ENCODE assay signal across 8 cellular contexts in genomic region chr1:1033009-1033587, GRCh38. TPM values are rescaled to one million over a fixed set of nuclear protein-coding genes. Genes with fewer than 3 reads are reported as not detected.
DNase-seq lines count a peak whose midpoint lies in the region; ATAC-seq, FAIRE-seq and TF ChIP-seq lines count a peak whose summit lies in the region.

No MANE protein-coding gene starts in this region.

- CTCF ChIA-PET in HEK293T (lab: Yijun Ruan, JAX) (interaction anchor here (0.6 kb wide), 1 partner anchor 26 kb away, joined by 3 read pairs; no protein-coding TSS in a partner anchor), K562 (lab: Yijun Ruan, JAX; ENCODE audit: low intra/inter-chr PET ratio) (interaction anchor here (0.9 to 1.3 kb wide), 3 partner anchors 14 to 259 kb away, joined by 4 to 6 read pairs (median 4); no protein-coding TSS in a partner anchor)

- intact Hi-C loops in K562 (cut with micrococcal nuclease), result loop anchor here (1.0 kb wide), 2 partner anchors 29 to 83 kb away; partner anchors contain the start of gene C1orf159

- 17% methylated on average over 29 of the region's 73 CpGs for WGBS in K562 (ENCODE audit: insufficient coverage, low coverage, missing lambda C conversion rate)

- H2AFZ ChIP-seq in K562 (ENCODE audit: low read depth, low read length), result no peak overlapping the region

- no peaks in the 10 kb centered on the region for H3K9me3 ChIP-seq in K562 (replicated peaks; ENCODE audit: control insufficient read depth, insufficient read depth, low read depth, low read length)

- POLR2A ChIA-PET in HEK293T (lab: Yijun Ruan, JAX), result no interaction called here
- POLR2A ChIA-PET in K562 (lab: Yijun Ruan, JAX), result interaction anchor here (0.6 to 1.2 kb wide), 3 partner anchors 9 to 80 kb away, joined by 3 to 4 read pairs (median 4); no protein-coding TSS in a partner anchor

- TF ChIP-seq CTCF in K562 (IDR thresholded peaks at IDR 0.05 in 2 of 3, conservative IDR thresholded peaks at IDR 0.05 in 1 of 3; ENCODE audit: insufficient read depth in 2 of 3, low read depth in 1 of 3, low read length in 3 of 3), result peak; percentile 85 to 93 (median 89)

- no peak for TF ChIP-seq EP300 in K562 (IDR thresholded peaks at IDR 0.05; ENCODE audit: low read length)

- peak overlapping the region; percentile 52; the same call in 1 of the 3 replicates for H3K27ac ChIP-seq in K562 (ENCODE audit: extremely low read depth, low read depth, low read length)

- H3K79me2 ChIP-seq in K562 (ENCODE audit: control insufficient read depth, insufficient read depth, low read length), result no peaks in the 10 kb centered on the region; the same call in 2 of the 3 replicates

- DNase-seq in HEK293T (ENCODE audit: extremely low spot score) (peak; percentile 55), NCI-H1105 treated with DMSO at 0.1 percent for 48 hours (lab: John Stamatoyannopoulos, UW) (peak; percentile 93), UCSD-AML1 (lab: John Stamatoyannopoulos, UW; ENCODE audit: unreplicated experiment) (peak; percentile 66), K562 (ENCODE audit: extremely low read depth in 1 of 4, low spot score in 3 of 4) (peak; percentile 90 to 96 (median 92)), iPS-NIHi7 (ENCODE audit: extremely low spot score) (peak; percentile 90), DMS53 treated with DMSO at 0.1 percent for 48 hours (lab: John Stamatoyannopoulos, UW; ENCODE audit: unreplicated experiment) (no peak)
- peak; percentile 90 for DNase-seq in stimulated activated CD4-positive, alpha-beta T cell treated with anti-CD3 and anti-CD28 coated beads, Interleukin-12 subunit alpha, Interleukin-12 subunit beta, amount 100 ng/mL, for 4 hours

- H3K9me1 ChIP-seq in K562 (ENCODE audit: control insufficient read depth, insufficient read depth, low read length), result no peaks in the 10 kb centered on the region

- H3K4me3 ChIP-seq in GM08714 (ENCODE audit: low read length), result peak overlapping the region; percentile 42; the same call in 1 of the 2 replicates
- H3K4me3 ChIP-seq in K562, result peak overlapping the region; percentile 35

- peaks cover 16% of the 10 kb centered on the region; the same call in 1 of the 2 replicates for H4K20me1 ChIP-seq in K562 (replicated peaks; ENCODE audit: control insufficient read depth, insufficient read depth, low read length)

- ATAC-seq in K562, result peak; percentile 99

- H3K27me3 ChIP-seq in K562 (ENCODE audit: control insufficient read depth in 2 of 2, insufficient read depth in 2 of 2, low read length in 2 of 2), result no peaks in the 10 kb centered on the region

- H3K9ac ChIP-seq in K562 (ENCODE audit: insufficient read depth in 1 of 2, low read depth in 2 of 2, low read length in 2 of 2), result peak overlapping the region; percentile 46 to 86; a peak in 3 of 4 replicates

- peak; percentile 86 for FAIRE-seq in K562 (lab: Jason Lieb, UNC)

- H3K36me3 ChIP-seq in K562 (ENCODE audit: control insufficient read depth, insufficient read depth, low read length), result peaks cover 13% of the 10 kb centered on the region; the same call in 1 of the 3 replicates

- in situ Hi-C loops in K562 (cut with MboI), result no loop called here

- TF ChIP-seq RAD21 in K562 (CRISPR knock-in tag; conservative IDR thresholded peaks at IDR 0.05 in 1 of 2, IDR thresholded peaks at IDR 0.05 in 1 of 2), result peak; percentile 83

- TF ChIP-seq POLR2A in K562 (conservative IDR thresholded peaks at IDR 0.05), result no peak

- BruUV-seq in K562 (replicated peaks; lab: Mats Ljungman, UMichigan), result no TSS peak

- H3K4me1 ChIP-seq in K562 (replicated peaks in 1 of 2; ENCODE audit: control insufficient read depth in 2 of 2, insufficient read depth in 2 of 2, low read length in 2 of 2), result peaks cover 0 to 65% of the 10 kb centered on the region in 2 experiments; a peak in 3 of 5 replicates

- peak overlapping the region; percentile 37; the same call in 1 of the 2 replicates for H3K4me2 ChIP-seq in K562 (ENCODE audit: insufficient read depth, low read length)

RNA-seq across cellular contexts. Expression of gene AGRN, which starts 13.2 kb away (rescaled TPM):
- 268 and 576 TPM in 2 replicates for total RNA-seq in K562 (2011; cell fraction: chromatin; rRNA removed; ENCODE audit: low replicate concordance)
- total RNA-seq in K562 (2011; cell fraction: nucleolus; rRNA removed), result 387 and 414 TPM in 2 replicates
- 326 and 377 TPM in 2 replicates for total RNA-seq in K562 (2011; cell fraction: nucleoplasm; rRNA removed)
- total RNA-seq in K562 (2014; rRNA removed) (29.5 and 37.2 TPM in 2 replicates), K562 (2014; rRNA removed; fragmentation: Illumina TruSeq; extraction: Trizol) (4.5 and 4.9 TPM in 2 replicates), K562 (2015; rRNA removed; fragmentation: Illumina TruSeq; extraction: Trizol) (12.0 and 13.2 TPM in 2 replicates), K562 (2021) (89.7 and 111 TPM in 2 replicates)
- polyA plus RNA-seq in K562 (2011; rRNA removed) (18.1 and 39.0 TPM in 2 replicates), K562 (2014; fragmentation: Illumina TruSeq; extraction: Trizol) (19.2 and 34.8 TPM in 2 replicates), K562 (2014; fragmentation: Nextera tagmentation; extraction: Ambion mirVana) (under 1 TPM; 0.04 to 0.06 TPM), K562 (2014; rRNA removed) (49.3 and 67.7 TPM in 2 replicates)
- polyA plus RNA-seq in K562 (2011; cell fraction: cytosol; rRNA removed), result 28.0 and 43.3 TPM in 2 replicates
- 483 and 499 TPM in 2 replicates for polyA plus RNA-seq in K562 (2011; cell fraction: nucleus; rRNA removed)
- polyA plus RNA-seq in K562 (2012), result 66.2 and 73.2 TPM in 2 replicates
- 12.6 and 21.4 TPM in 2 replicates for polyA minus RNA-seq in K562 (2011; rRNA and poly(A)+ RNA removed)
- polyA minus RNA-seq in K562 (2011; cell fraction: cytosol; rRNA and poly(A)+ RNA removed), result 33.4 and 47.6 TPM in 2 replicates
- 68.5 and 80.0 TPM in 2 replicates for polyA minus RNA-seq in K562 (2011; cell fraction: nucleus; rRNA and poly(A)+ RNA removed)

RNA-seq across cellular contexts. Expression of gene ISG15, which starts 19.8 kb away (rescaled TPM):
- total RNA-seq in K562 (2011; cell fraction: chromatin; rRNA removed; ENCODE audit: low replicate concordance), result 2.7 and 7.4 TPM in 2 replicates
- total RNA-seq in K562 (2011; cell fraction: nucleolus; rRNA removed), result 13.3 and 15.0 TPM in 2 replicates
- total RNA-seq in K562 (2011; cell fraction: nucleoplasm; rRNA removed), result 6.9 and 9.5 TPM in 2 replicates
- total RNA-seq in K562 (2014; rRNA removed) (58.3 and 70.7 TPM in 2 replicates), K562 (2014; rRNA removed; fragmentation: Illumina TruSeq; extraction: Trizol) (0.40 and 0.54 TPM in 2 replicates), K562 (2015; rRNA removed; fragmentation: Illumina TruSeq; extraction: Trizol) (10.8 and 11.6 TPM in 2 replicates), K562 (2021) (31.1 and 32.5 TPM in 2 replicates)
- polyA plus RNA-seq in K562 (2011; rRNA removed) (14.5 and 15.7 TPM in 2 replicates), K562 (2014; fragmentation: Illumina TruSeq; extraction: Trizol) (2.6 and 12.8 TPM in 2 replicates), K562 (2014; fragmentation: Nextera tagmentation; extraction: Ambion mirVana) (10 to 100 TPM in 1 of 2 experiments, 1 to 10 TPM in 1; 7.2 to 12.2 TPM), K562 (2014; rRNA removed) (50.8 and 56.1 TPM in 2 replicates)
- polyA plus RNA-seq in K562 (2011; cell fraction: cytosol; rRNA removed), result 26.4 and 90.5 TPM in 2 replicates
- 11.7 and 19.4 TPM in 2 replicates for polyA plus RNA-seq in K562 (2011; cell fraction: nucleus; rRNA removed)
- polyA plus RNA-seq in K562 (2012), result 26.7 and 43.1 TPM in 2 replicates
- polyA minus RNA-seq in K562 (2011; rRNA and poly(A)+ RNA removed), result 1.9 and 3.6 TPM in 2 replicates
- 6.9 and 7.5 TPM in 2 replicates for polyA minus RNA-seq in K562 (2011; cell fraction: cytosol; rRNA and poly(A)+ RNA removed)
- polyA minus RNA-seq in K562 (2011; cell fraction: nucleus; rRNA and poly(A)+ RNA removed), result 1.9 and 5.0 TPM in 2 replicates

RNA-seq across cellular contexts. Expression of gene HES4, which starts 33.2 kb away (rescaled TPM):
- total RNA-seq in K562 (2011; cell fraction: chromatin; rRNA removed; ENCODE audit: low replicate concordance), result 5.7 and 23.9 TPM in 2 replicates
- total RNA-seq in K562 (2011; cell fraction: nucleolus; rRNA removed), result 54.5 and 57.7 TPM in 2 replicates
- 14.9 and 19.0 TPM in 2 replicates for total RNA-seq in K562 (2011; cell fraction: nucleoplasm; rRNA removed)
- total RNA-seq in K562 (2014; rRNA removed), result 41.4 and 49.2 TPM in 2 replicates
- total RNA-seq in K562 (2014; rRNA removed; fragmentation: Illumina TruSeq; extraction: Trizol), result 0.25 TPM in 1 of 2 replicates, not detected in the other
- 1.9 TPM in 2 replicates for total RNA-seq in K562 (2015; rRNA removed; fragmentation: Illumina TruSeq; extraction: Trizol)
- total RNA-seq in K562 (2021), result 40.5 and 44.3 TPM in 2 replicates
- 5.3 and 10.4 TPM in 2 replicates for polyA plus RNA-seq in K562 (2011; rRNA removed)
- 18.6 and 66.9 TPM in 2 replicates for polyA plus RNA-seq in K562 (2011; cell fraction: cytosol; rRNA removed)
- 86.7 and 173 TPM in 2 replicates for polyA plus RNA-seq in K562 (2011; cell fraction: nucleus; rRNA removed)
- 8.3 and 15.7 TPM in 2 replicates for polyA plus RNA-seq in K562 (2012)
- 0.21 and 0.61 TPM in 2 replicates for polyA plus RNA-seq in K562 (2014; fragmentation: Illumina TruSeq; extraction: Trizol)
- not detected for polyA plus RNA-seq in K562 (2014; fragmentation: Nextera tagmentation; extraction: Ambion mirVana)
- 33.7 and 43.7 TPM in 2 replicates for polyA plus RNA-seq in K562 (2014; rRNA removed)
- 0.21 TPM in 1 of 2 replicates, not detected in the other for polyA minus RNA-seq in K562 (2011; rRNA and poly(A)+ RNA removed)
- polyA minus RNA-seq in K562 (2011; cell fraction: cytosol; rRNA and poly(A)+ RNA removed), result 3.6 and 11.6 TPM in 2 replicates
- 7.2 and 11.6 TPM in 2 replicates for polyA minus RNA-seq in K562 (2011; cell fraction: nucleus; rRNA and poly(A)+ RNA removed)

RNA-seq across cellular contexts. Expression of gene RNF223, which starts 41.0 kb away (rescaled TPM):
- 0.35 TPM in 1 of 2 replicates, not detected in the other for total RNA-seq in K562 (2011; cell fraction: chromatin; rRNA removed; ENCODE audit: low replicate concordance)
- 0.17 TPM in 1 of 2 replicates, not detected in the other for total RNA-seq in K562 (2011; cell fraction: nucleolus; rRNA removed)
- not detected in 2 replicates for total RNA-seq in K562 (2011; cell fraction: nucleoplasm; rRNA removed)
- total RNA-seq in K562 (2014; rRNA removed) (0.32 TPM in 1 of 2 replicates, not detected in the other), K562 (2014; rRNA removed; fragmentation: Illumina TruSeq; extraction: Trizol) (not detected in 2 replicates), K562 (2015; rRNA removed; fragmentation: Illumina TruSeq; extraction: Trizol) (not detected in 2 replicates), K562 (2021) (not detected in 2 replicates)
- polyA plus RNA-seq in K562 (2011; rRNA removed) (0.04 TPM in 2 replicates), K562 (2014; fragmentation: Illumina TruSeq; extraction: Trizol) (not detected in 2 replicates), K562 (2014; fragmentation: Nextera tagmentation; extraction: Ambion mirVana) (not detected), K562 (2014; rRNA removed) (not detected in 2 replicates)
- 0.04 and 0.06 TPM in 2 replicates for polyA plus RNA-seq in K562 (2011; cell fraction: cytosol; rRNA removed)
- 0.06 and 0.07 TPM in 2 replicates for polyA plus RNA-seq in K562 (2011; cell fraction: nucleus; rRNA removed)
- 0.04 and 0.11 TPM in 2 replicates for polyA plus RNA-seq in K562 (2012)
- not detected in 2 replicates for polyA minus RNA-seq in K562 (2011; rRNA and poly(A)+ RNA removed)
- polyA minus RNA-seq in K562 (2011; cell fraction: cytosol; rRNA and poly(A)+ RNA removed), result not detected in 2 replicates
- polyA minus RNA-seq in K562 (2011; cell fraction: nucleus; rRNA and poly(A)+ RNA removed), result 0.13 and 0.22 TPM in 2 replicates

RNA-seq across cellular contexts. Expression of gene PERM1, which starts 51.2 kb away (rescaled TPM):
- total RNA-seq in K562 (2011; cell fraction: chromatin; rRNA removed; ENCODE audit: low replicate concordance), result 0.30 and 1.0 TPM in 2 replicates
- 0.39 and 0.67 TPM in 2 replicates for total RNA-seq in K562 (2011; cell fraction: nucleolus; rRNA removed)
- total RNA-seq in K562 (2011; cell fraction: nucleoplasm; rRNA removed), result 0.23 and 0.29 TPM in 2 replicates
- total RNA-seq in K562 (2014; rRNA removed), result not detected in 2 replicates
- not detected in 2 replicates for total RNA-seq in K562 (2014; rRNA removed; fragmentation: Illumina TruSeq; extraction: Trizol)
- not detected in 2 replicates for total RNA-seq in K562 (2015; rRNA removed; fragmentation: Illumina TruSeq; extraction: Trizol)
- total RNA-seq in K562 (2021), result not detected in 2 replicates
- polyA plus RNA-seq in K562 (2011; rRNA removed), result 0.04 TPM in 1 of 2 replicates, not detected in the other
- 0.06 TPM in 1 of 2 replicates, not detected in the other for polyA plus RNA-seq in K562 (2011; cell fraction: cytosol; rRNA removed)
- polyA plus RNA-seq in K562 (2011; cell fraction: nucleus; rRNA removed), result 0.18 and 0.25 TPM in 2 replicates
- polyA plus RNA-seq in K562 (2012), result 0.46 and 0.48 TPM in 2 replicates
- not detected in 2 replicates for polyA plus RNA-seq in K562 (2014; fragmentation: Illumina TruSeq; extraction: Trizol)
- polyA plus RNA-seq in K562 (2014; fragmentation: Nextera tagmentation; extraction: Ambion mirVana), result not detected
- not detected in 2 replicates for polyA plus RNA-seq in K562 (2014; rRNA removed)
- not detected in 2 replicates for polyA minus RNA-seq in K562 (2011; rRNA and poly(A)+ RNA removed)
- polyA minus RNA-seq in K562 (2011; cell fraction: cytosol; rRNA and poly(A)+ RNA removed), result not detected in 2 replicates
- 0.33 TPM in 1 of 2 replicates, not detected in the other for polyA minus RNA-seq in K562 (2011; cell fraction: nucleus; rRNA and poly(A)+ RNA removed)
